ENCODE assay signal across 17 cellular contexts in genomic region chr3:112120485-112120836, GRCh38. TPM values are rescaled to one million over a fixed set of nuclear protein-coding genes. Genes with fewer than 3 reads are reported as not detected.
DNase-seq lines count a peak whose midpoint lies in the region; ATAC-seq and TF ChIP-seq lines count a peak whose summit lies in the region.
"Had no signal": no experiment of that assay in that cellular context is flagged by ENCODE, and none has a peak within 500 bp of the region (broad histone marks: within the 10 kb centered on the region; RNA-seq: fewer than 3 reads in every experiment).

No MANE protein-coding gene starts in this region.

- H2AFZ ChIP-seq in OCI-LY7 (ENCODE audit: low read length): no peak overlapping the region

- peaks cover 65% of the 10 kb centered on the region for H3K36me3 ChIP-seq in OCI-LY7 (ENCODE audit: insufficient read depth, low read length)
- H3K36me3 ChIP-seq: ovary, upper lobe of left lung had no signal

- peak overlapping the region; percentile 17 for H3K4me3 ChIP-seq in OCI-LY7 (ENCODE audit: low read depth, low read length, poor library complexity, severe bottlenecking)
- H3K4me3 ChIP-seq: ovary, upper lobe of left lung had no signal

- H3K9me2 ChIP-seq in OCI-LY7 (ENCODE audit: insufficient read depth, low read length): no peaks in the 10 kb centered on the region

- peak overlapping the region; percentile 30 for H3K4me3 Mint-ChIP-seq in activated CD4-positive, alpha-beta memory T cell treated with anti-CD3 and anti-CD28 coated beads, Interleukin-2, amount 10 ng/mL, durations not matched to agents 7 days and 5 days
- no peak overlapping the region for H3K4me3 Mint-ChIP-seq in activated CD4-positive, alpha-beta memory T cell treated with anti-CD3 and anti-CD28 coated beads for 36 hours
- no peak overlapping the region for H3K4me3 Mint-ChIP-seq in nephron progenitor cell
- no peak overlapping the region for H3K4me3 Mint-ChIP-seq in WTC11

- no TSS peak for BruUV-seq in OCI-LY7 (replicated peaks; lab: Mats Ljungman, UMichigan)

- H4K20me1 ChIP-seq in OCI-LY7 (ENCODE audit: insufficient read depth, low read length): no peaks in the 10 kb centered on the region

- TF ChIP-seq CTCF in OCI-LY7 (conservative IDR thresholded peaks at IDR 0.05; ENCODE audit: low read length): no peak
- no peak for TF ChIP-seq CTCF in nephron progenitor cell (IDR thresholded peaks at IDR 0.05)
- no peak for TF ChIP-seq CTCF in WTC11 (IDR thresholded peaks at IDR 0.05)

- no peak for DNase-seq in activated CD4-positive, alpha-beta memory T cell treated with anti-CD3 and anti-CD28 coated beads, Interleukin-2, amount 10 ng/mL, durations not matched to agents 7 days and 5 days
- no peak for DNase-seq in activated CD4-positive, alpha-beta memory T cell treated with anti-CD3 and anti-CD28 coated beads for 36 hours
- DNase-seq in OCI-LY7 (ENCODE audit: low spot score) (peak; percentile 86), nephron progenitor cell (no peak), WTC11 (ENCODE audit: low spot score) (no peak), NCI-H2171 (lab: John Stamatoyannopoulos, UW) (no peak)
- DNase-seq: aorta, dermis blood vessel endothelial cell, DMS79, NCI-H2171 treated with DMSO at 0.1 percent for 48 hours, ovary, PC-3, T-helper 9 cell had no signal

- H3K27me3 Mint-ChIP-seq in activated CD4-positive, alpha-beta memory T cell treated with anti-CD3 and anti-CD28 coated beads, Interleukin-2, amount 10 ng/mL, durations not matched to agents 7 days and 5 days: no peaks in the 10 kb centered on the region
- H3K27me3 Mint-ChIP-seq in activated CD4-positive, alpha-beta memory T cell treated with anti-CD3 and anti-CD28 coated beads for 36 hours: no peaks in the 10 kb centered on the region
- H3K27me3 Mint-ChIP-seq in nephron progenitor cell (ENCODE audit: low read depth, poor library complexity) (no peaks in the 10 kb centered on the region), WTC11 (ENCODE audit: low read depth) (no peaks in the 10 kb centered on the region)

- peaks cover 22% of the 10 kb centered on the region; the same call in 1 of the 2 replicates for H3K79me2 ChIP-seq in OCI-LY7 (ENCODE audit: insufficient read depth, low read depth, low read length)

- peaks cover 100% of the 10 kb centered on the region for H3K4me1 ChIP-seq in OCI-LY7 (ENCODE audit: insufficient read depth, low read length, poor library complexity, severe bottlenecking)

- POLR2A ChIA-PET in activated CD4-positive, alpha-beta memory T cell treated with anti-CD3 and anti-CD28 coated beads, Interleukin-2, amount 10 ng/mL, durations not matched to agents 7 days and 5 days (lab: Charles Lee): interaction anchor here (1.5 to 2.0 kb wide), 2 partner anchors 12 to 17 kb away, joined by 4 to 5 read pairs; no protein-coding TSS in a partner anchor
- POLR2A ChIA-PET in activated CD4-positive, alpha-beta memory T cell treated with anti-CD3 and anti-CD28 coated beads for 36 hours (lab: Charles Lee): no interaction called here
- POLR2A ChIA-PET in OCI-LY7 (lab: Charles Lee): interaction anchor here (9.4 kb wide), 1 partner anchor 10 kb away, joined by 566 read pairs; the partner anchor contains the start of gene GCSAM
- POLR2A ChIA-PET in WTC11 (lab: Charles Lee): no interaction called here

- H3K27ac Mint-ChIP-seq in activated CD4-positive, alpha-beta memory T cell treated with anti-CD3 and anti-CD28 coated beads, Interleukin-2, amount 10 ng/mL, durations not matched to agents 7 days and 5 days: peak overlapping the region; percentile 71
- H3K27ac Mint-ChIP-seq in activated CD4-positive, alpha-beta memory T cell treated with anti-CD3 and anti-CD28 coated beads for 36 hours: no peak overlapping the region
- H3K27ac Mint-ChIP-seq in nephron progenitor cell (peak overlapping the region; percentile 66), WTC11 (no peak overlapping the region)

- H3K9me3 ChIP-seq in OCI-LY7 (ENCODE audit: low read length): no peaks in the 10 kb centered on the region
- H3K9me3 ChIP-seq: ovary, upper lobe of left lung had no signal

- peaks cover 40% of the 10 kb centered on the region for H3K4me1 Mint-ChIP-seq in activated CD4-positive, alpha-beta memory T cell treated with anti-CD3 and anti-CD28 coated beads, Interleukin-2, amount 10 ng/mL, durations not matched to agents 7 days and 5 days
- peaks cover 38% of the 10 kb centered on the region for H3K4me1 Mint-ChIP-seq in activated CD4-positive, alpha-beta memory T cell treated with anti-CD3 and anti-CD28 coated beads for 36 hours (ENCODE audit: low read depth)
- H3K4me1 Mint-ChIP-seq in nephron progenitor cell (peaks cover 79% of the 10 kb centered on the region), WTC11 (peaks cover 29% of the 10 kb centered on the region)

- no peaks in the 10 kb centered on the region for H3K9me3 Mint-ChIP-seq in activated CD4-positive, alpha-beta memory T cell treated with anti-CD3 and anti-CD28 coated beads, Interleukin-2, amount 10 ng/mL, durations not matched to agents 7 days and 5 days
- no peaks in the 10 kb centered on the region for H3K9me3 Mint-ChIP-seq in activated CD4-positive, alpha-beta memory T cell treated with anti-CD3 and anti-CD28 coated beads for 36 hours
- H3K9me3 Mint-ChIP-seq in nephron progenitor cell (no peaks in the 10 kb centered on the region), WTC11 (no peaks in the 10 kb centered on the region)

- intact Hi-C loops in activated CD4-positive, alpha-beta memory T cell treated with anti-CD3 and anti-CD28 coated beads for 36 hours (cut with micrococcal nuclease): no loop called here
- intact Hi-C loops in OCI-LY7 (cut with micrococcal nuclease; ENCODE audit: unreplicated experiment): no loop called here

- CTCF ChIA-PET in activated CD4-positive, alpha-beta memory T cell treated with anti-CD3 and anti-CD28 coated beads, Interleukin-2, amount 10 ng/mL, durations not matched to agents 7 days and 5 days (lab: Charles Lee): no interaction called here
- CTCF ChIA-PET in activated CD4-positive, alpha-beta memory T cell treated with anti-CD3 and anti-CD28 coated beads for 36 hours (lab: Charles Lee): interaction anchor here (3.0 kb wide), 1 partner anchor 9 kb away, joined by 13 read pairs; no protein-coding TSS in a partner anchor
- CTCF ChIA-PET in OCI-LY7 (lab: Charles Lee; ENCODE audit: unreplicated experiment): no interaction called here
- CTCF ChIA-PET in WTC11 (lab: Charles Lee): no interaction called here

- peak; percentile 29 for ATAC-seq in HG02852 (IDR thresholded peaks at IDR 0.05; ENCODE audit: unreplicated experiment)
- no peak for ATAC-seq in WTC11
- ATAC-seq in GM21515 (IDR thresholded peaks at IDR 0.05; ENCODE audit: unreplicated experiment): no peak
- ATAC-seq: PC-3 had no signal

- peak overlapping the region; percentile 57 for H3K4me2 ChIP-seq in OCI-LY7 (ENCODE audit: low read length)

- H3K27ac ChIP-seq in OCI-LY7 (ENCODE audit: low read depth, low read length, poor library complexity, severe bottlenecking): peak overlapping the region; percentile 99
- H3K27ac ChIP-seq: ovary, upper lobe of left lung had no signal

- peaks cover 42% of the 10 kb centered on the region for H3K36me3 Mint-ChIP-seq in activated CD4-positive, alpha-beta memory T cell treated with anti-CD3 and anti-CD28 coated beads, Interleukin-2, amount 10 ng/mL, durations not matched to agents 7 days and 5 days (ENCODE audit: low read depth)
- peaks cover 13% of the 10 kb centered on the region for H3K36me3 Mint-ChIP-seq in activated CD4-positive, alpha-beta memory T cell treated with anti-CD3 and anti-CD28 coated beads for 36 hours
- H3K36me3 Mint-ChIP-seq in nephron progenitor cell (ENCODE audit: low read depth): peaks cover 77% of the 10 kb centered on the region
- H3K36me3 Mint-ChIP-seq in WTC11: peaks cover 13% of the 10 kb centered on the region; the same call in 1 of the 2 replicates

TF ChIP-seq in WTC11, 78 proteins besides CTCF, POLR2A, EP300 and RAD21 (continues in another document):
- no peak for TF ChIP-seq ZBTB43 (CRISPR knock-in tag; IDR thresholded peaks at IDR 0.05)
- TF ChIP-seq MLX (CRISPR knock-in tag; IDR thresholded peaks at IDR 0.05): no peak
- TF ChIP-seq E2F4 (CRISPR knock-in tag; IDR thresholded peaks at IDR 0.05; ENCODE audit: borderline replicate concordance, low read depth): no peak

RNA-seq across cellular contexts. Expression of gene GCSAM, which starts 12.6 kb away (rescaled TPM):
- 10 to 100 TPM; 19.6 to 19.9 TPM for total RNA-seq in activated CD4-positive, alpha-beta memory T cell treated with anti-CD3 and anti-CD28 coated beads, Interleukin-2, amount 10 ng/mL, durations not matched to agents 7 days and 5 days
- 10 to 100 TPM; 11.7 to 14.4 TPM for total RNA-seq in activated CD4-positive, alpha-beta memory T cell treated with anti-CD3 and anti-CD28 coated beads for 36 hours
- total RNA-seq in OCI-LY7 (2014; rRNA removed; shearing (Covaris generic)): 160 and 193 TPM in 2 replicates
- total RNA-seq in OCI-LY7 (2022) (195 and 247 TPM in 2 replicates), WTC11 (2021) (0.07 to 0.17 TPM in 2 of 3 replicates, not detected in the other)
- total RNA-seq: dermis blood vessel endothelial cell, mesenteric fat pad, PC-3 had no signal

RNA-seq across cellular contexts. Expression of gene C3orf52, which starts 34.3 kb away (rescaled TPM):
- 1 to 10 TPM; 2.5 to 2.6 TPM for total RNA-seq in activated CD4-positive, alpha-beta memory T cell treated with anti-CD3 and anti-CD28 coated beads, Interleukin-2, amount 10 ng/mL, durations not matched to agents 7 days and 5 days
- 1 to 10 TPM; 3.3 to 4.4 TPM for total RNA-seq in activated CD4-positive, alpha-beta memory T cell treated with anti-CD3 and anti-CD28 coated beads for 36 hours
- total RNA-seq in OCI-LY7 (2014; rRNA removed; shearing (Covaris generic)): 19.0 and 20.1 TPM in 2 replicates
- total RNA-seq in OCI-LY7 (2022) (11.2 and 17.9 TPM in 2 replicates), WTC11 (2021) (10.2 to 14.3 TPM (median 10.3 TPM) in 3 replicates)

Comparison
In these comparisons a context has a peak if more than half of its experiments do, and no peak if none do; other contexts are left out.
1. H3K27ac Mint-ChIP-seq: peak in activated CD4-positive, alpha-beta memory T cell treated with anti-CD3 and anti-CD28 coated beads, Interleukin-2, amount 10 ng/mL, durations not matched to agents 7 days and 5 days (single experiment) and nephron progenitor cell (single experiment); none in activated CD4-positive, alpha-beta memory T cell treated with anti-CD3 and anti-CD28 coated beads for 36 hours (single experiment) and WTC11 (single experiment).
2. POLR2A ChIA-PET loops: an anchor here in activated CD4-positive, alpha-beta memory T cell treated with anti-CD3 and anti-CD28 coated beads, Interleukin-2, amount 10 ng/mL, durations not matched to agents 7 days and 5 days (1.5 to 2.0 kb wide) and OCI-LY7 (9.4 kb wide); none called in activated CD4-positive, alpha-beta memory T cell treated with anti-CD3 and anti-CD28 coated beads for 36 hours and WTC11.
3. RNA of gene GCSAM, which starts 12.6 kb away (total RNA-seq): 160 to 247 TPM in OCI-LY7, 19.6 to 19.9 TPM in activated CD4-positive, alpha-beta memory T cell treated with anti-CD3 and anti-CD28 coated beads, Interleukin-2, amount 10 ng/mL, durations not matched to agents 7 days and 5 days and 11.7 to 14.4 TPM in activated CD4-positive, alpha-beta memory T cell treated with anti-CD3 and anti-CD28 coated beads for 36 hours; 0.07 to 0.17 TPM in WTC11; every median in the first group is over 10 times any median in the second.